Comparison of ENCODE assay signal across 4 cellular contexts in the genomic region with DNA sequence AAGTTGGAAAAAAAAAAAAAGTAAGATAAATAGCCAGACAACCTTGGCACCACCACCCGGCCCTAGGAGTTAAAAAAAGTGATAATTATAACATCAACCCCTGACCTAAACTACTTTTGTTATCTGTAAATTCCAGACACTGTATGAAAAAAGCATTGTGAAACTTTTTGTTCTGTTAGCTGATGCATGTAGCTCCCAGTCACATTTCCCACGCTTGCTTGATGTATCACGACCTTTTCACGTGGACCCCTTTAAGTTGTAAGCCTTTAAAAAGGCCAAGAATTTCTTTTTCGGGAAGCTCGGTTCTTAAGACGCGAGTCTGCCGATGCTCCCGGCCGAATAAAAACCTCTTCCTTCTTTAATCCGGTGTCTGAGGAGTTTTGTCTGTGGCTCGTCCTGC. TPM values are rescaled to one million over a fixed set of nuclear protein-coding genes. Genes with fewer than 3 reads are reported as not detected.
"Had no signal": no experiment of that assay in that cellular context is flagged by ENCODE, and none has a peak within 500 bp of the region (broad histone marks: within the 10 kb centered on the region; RNA-seq: fewer than 3 reads in every experiment).

No MANE protein-coding gene starts in this region.

RNA-seq across cellular contexts. Expression of a gene that starts 10.8 kb away (rescaled TPM):
- total RNA-seq: activated naive CD8-positive, alpha-beta T cell treated with anti-CD3 and anti-CD28 coated beads for 36 hours had no signal

RNA-seq across cellular contexts. Expression of a gene that starts 35.9 kb away (rescaled TPM):
- total RNA-seq: activated naive CD8-positive, alpha-beta T cell treated with anti-CD3 and anti-CD28 coated beads for 36 hours; RPMI7951; SJSA1 had no signal
- polyA plus RNA-seq: aorta had no signal
